Comparison of ENCODE assay signal across 16 cellular contexts in genomic region chr15:56931674-56932507, GRCh38. TPM values are rescaled to one million over a fixed set of nuclear protein-coding genes. Genes with fewer than 3 reads are reported as not detected.
A peak's percentile ranks its signal among the peaks of the same experiment; 100 is the strongest.
DNase-seq lines count a peak whose midpoint lies in the region; ATAC-seq and TF ChIP-seq lines count a peak whose summit lies in the region.
"Had no signal": no experiment of that assay in that cellular context is flagged by ENCODE, and none has a peak within 500 bp of the region (broad histone marks: within the 10 kb centered on the region; RNA-seq: fewer than 3 reads in every experiment).

No MANE protein-coding gene starts in this region.

- H3K9me3 Mint-ChIP-seq in activated CD4-positive, alpha-beta T cell treated with anti-CD3 and anti-CD28 coated beads for 36 hours (ENCODE audit: low read depth), result peaks cover 13% of the 10 kb centered on the region

- H3K4me1 ChIP-seq in cardiac muscle cell (ENCODE audit: low read depth) (peaks cover 61% of the 10 kb centered on the region), right atrium auricular region (peaks cover 0 to 61% of the 10 kb centered on the region in 2 donors), thymus (ENCODE audit: control insufficient read depth, insufficient read depth, low read length) (peaks cover 21% of the 10 kb centered on the region)

- CTCF ChIA-PET in activated CD4-positive, alpha-beta T cell treated with anti-CD3 and anti-CD28 coated beads for 36 hours (lab: Charles Lee), result interaction anchor here (1.2 kb wide), 1 partner anchor 11 kb away, joined by 3 read pairs; no protein-coding TSS in a partner anchor

- H3K4me3 ChIP-seq in cardiac muscle cell (no peak overlapping the region), right atrium auricular region (no peak overlapping the region), fibroblast of pulmonary artery (replicated peaks; ENCODE audit: low read depth, low read length) (no peak overlapping the region), thymus (ENCODE audit: low read length) (peak overlapping the region; percentile 49)
- H3K4me3 ChIP-seq: neural progenitor cell had no signal

- no peaks in the 10 kb centered on the region for H3K27me3 Mint-ChIP-seq in activated CD4-positive, alpha-beta T cell treated with anti-CD3 and anti-CD28 coated beads for 36 hours

- no peak overlapping the region for H3K4me3 Mint-ChIP-seq in activated CD4-positive, alpha-beta T cell treated with anti-CD3 and anti-CD28 coated beads for 36 hours
- H3K4me3 Mint-ChIP-seq: neural progenitor cell had no signal

- H3K27me3 ChIP-seq in cardiac muscle cell (no peaks in the 10 kb centered on the region), right atrium auricular region (no peaks in the 10 kb centered on the region), thymus (ENCODE audit: control insufficient read depth, insufficient read depth) (no peaks in the 10 kb centered on the region)
- H3K27me3 ChIP-seq: neural progenitor cell had no signal

- intact Hi-C loops in activated CD4-positive, alpha-beta T cell treated with anti-CD3 and anti-CD28 coated beads for 36 hours (cut with DNase I, micrococcal nuclease), result no loop called here

- H3K36me3 ChIP-seq in cardiac muscle cell (no peaks in the 10 kb centered on the region), right atrium auricular region (no peaks in the 10 kb centered on the region), thymus (ENCODE audit: control insufficient read depth, insufficient read depth) (peaks cover 8% of the 10 kb centered on the region)

- H3K27ac ChIP-seq in cardiac muscle cell (no peak overlapping the region), right atrium auricular region (no peak overlapping the region), thymus (ENCODE audit: low read depth) (peak overlapping the region; percentile 86)
- H3K27ac ChIP-seq: neural progenitor cell, RWPE1 had no signal

- peaks cover 70% of the 10 kb centered on the region for H3K4me1 Mint-ChIP-seq in activated CD4-positive, alpha-beta T cell treated with anti-CD3 and anti-CD28 coated beads for 36 hours

- DNase-seq in cardiac muscle cell (ENCODE audit: low read depth in 1 of 2, low spot score in 1 of 2) (peak; percentile 13 to 16), right atrium auricular region (ENCODE audit: low spot score) (no peak), NAMALWA (ENCODE audit: low spot score) (peak; percentile 36), fibroblast of pulmonary artery (ENCODE audit: low read depth) (peak; percentile 31)
- DNase-seq in stimulated activated CD4-positive, alpha-beta T cell treated with anti-CD3 and anti-CD28 coated beads, Interleukin-4, amount 100 ng/mL, for 4 hours, result no peak
- no peak for DNase-seq in activated CD4-positive, alpha-beta T cell treated with anti-CD3 and anti-CD28 coated beads for 36 hours
- DNase-seq: ACHN; activated CD8-positive, alpha-beta memory T cell treated with anti-CD3 and anti-CD28 coated beads, Interleukin-2, amount 50 U/mL, for 48 hours; cortex of kidney; mesenchymal stem cell; T-helper 1 cell had no signal

- POLR2A ChIA-PET in activated CD4-positive, alpha-beta T cell treated with anti-CD3 and anti-CD28 coated beads for 36 hours (lab: Charles Lee), result no interaction called here

- H3K36me3 Mint-ChIP-seq in activated CD4-positive, alpha-beta T cell treated with anti-CD3 and anti-CD28 coated beads for 36 hours (ENCODE audit: low read depth), result peaks cover 38% of the 10 kb centered on the region

- 35% methylated on average over 1 of the region's 1 CpG for WGBS in thymus

- TF ChIP-seq CTCF in cardiac muscle cell (IDR thresholded peaks at IDR 0.05; ENCODE audit: low read depth, low read length) (no peak), right atrium auricular region (IDR thresholded peaks at IDR 0.05) (no peak), fibroblast of pulmonary artery (IDR thresholded peaks at IDR 0.05; ENCODE audit: low read length, missing control alignments) (no peak)

- no peak for ATAC-seq in HG02973 (IDR thresholded peaks at IDR 0.05; ENCODE audit: unreplicated experiment)
- no peak for ATAC-seq in activated CD4-positive, alpha-beta T cell treated with anti-CD3 and anti-CD28 coated beads for 36 hours
- ATAC-seq: HCT116 had no signal

- H3K27ac Mint-ChIP-seq in activated CD4-positive, alpha-beta T cell treated with anti-CD3 and anti-CD28 coated beads for 36 hours, result no peak overlapping the region
- H3K27ac Mint-ChIP-seq: neural progenitor cell had no signal

- H3K9me3 ChIP-seq in cardiac muscle cell (ENCODE audit: low read depth) (no peaks in the 10 kb centered on the region), right atrium auricular region (no peaks in the 10 kb centered on the region), thymus (ENCODE audit: control insufficient read depth) (no peaks in the 10 kb centered on the region)

RNA-seq across cellular contexts. Expression of gene TCF12, which starts 13.4 kb away (rescaled TPM):
- total RNA-seq in cardiac muscle cell (135 and 137 TPM in 2 replicates), right atrium auricular region (10 to 100 TPM; 35.2 to 40.0 TPM)
- polyA plus RNA-seq in cardiac muscle cell (42.6 and 58.4 TPM in 2 replicates), thymus (45.2 TPM)
- 10 to 100 TPM; 61.1 to 74.9 TPM for total RNA-seq in activated CD4-positive, alpha-beta T cell treated with anti-CD3 and anti-CD28 coated beads for 36 hours

Comparison
In these comparisons a context has a peak if more than half of its experiments do, and no peak if none do; other contexts are left out.
1. DNase-seq: peak in cardiac muscle cell (2 of 2), NAMALWA (single experiment) and fibroblast of pulmonary artery (single experiment); none in right atrium auricular region (single experiment), stimulated activated CD4-positive, alpha-beta T cell treated with anti-CD3 and anti-CD28 coated beads, Interleukin-4, amount 100 ng/mL, for 4 hours (0 of 2) and activated CD4-positive, alpha-beta T cell treated with anti-CD3 and anti-CD28 coated beads for 36 hours (single experiment).